Comparison of ENCODE assay signal across 28 cellular contexts in genomic region chr17:17468217-17469010, GRCh38. TPM values are rescaled to one million over a fixed set of nuclear protein-coding genes. Genes with fewer than 3 reads are reported as not detected.
DNase-seq lines count a peak whose midpoint lies in the region; ATAC-seq and TF ChIP-seq lines count a peak whose summit lies in the region.
"Had no signal": no experiment of that assay in that cellular context is flagged by ENCODE, and none has a peak within 500 bp of the region (broad histone marks: within the 10 kb centered on the region; RNA-seq: fewer than 3 reads in every experiment).

No MANE protein-coding gene starts in this region.

- H3K36me3 ChIP-seq in left ventricle myocardium inferior = no peaks in the 10 kb centered on the region
- H3K36me3 ChIP-seq in colonic mucosa = no peaks in the 10 kb centered on the region
- H3K36me3 ChIP-seq: breast epithelium, lower lobe of right lung, thyroid gland had no signal

- no peak overlapping the region for H3K27ac Mint-ChIP-seq in stimulated activated memory B cell treated with anti-CD40 and anti-IgM and Interleukin-4, amounts not matched to agents 10 μg/mL and 1 μg/mL and 100 μg/mL, for 72 hours
- H3K27ac Mint-ChIP-seq: activated CD4-positive, alpha-beta memory T cell treated with anti-CD3 and anti-CD28 coated beads for 36 hours; activated naive CD4-positive, alpha-beta T cell treated with anti-CD3 and anti-CD28 coated beads, Interleukin-2, amount 10 ng/mL, durations not matched to agents 7 days and 5 days; CD4-positive, CD25-positive, alpha-beta regulatory T cell; nephron progenitor cell; T-helper 17 cell had no signal

- intact Hi-C loops in Right ventricle myocardium inferior (cut with DNase I) = no loop called here
- intact Hi-C loops in left ventricle myocardium inferior (cut with micrococcal nuclease) = no loop called here
- intact Hi-C loops in colonic mucosa (cut with DNase I) = no loop called here

- H3K27me3 Mint-ChIP-seq in stimulated activated memory B cell treated with anti-CD40 and anti-IgM and Interleukin-4, amounts not matched to agents 10 μg/mL and 1 μg/mL and 100 μg/mL, for 72 hours = peaks cover 73% of the 10 kb centered on the region

- H3K27me3 ChIP-seq in left ventricle myocardium inferior (ENCODE audit: low read depth) (peaks cover 12% of the 10 kb centered on the region), colonic mucosa (no peaks in the 10 kb centered on the region)
- H3K27me3 ChIP-seq: breast epithelium, thyroid gland had no signal

- TF ChIP-seq CTCF in left ventricle myocardium inferior (IDR thresholded peaks at IDR 0.05; ENCODE audit: borderline replicate concordance) (no peak), colonic mucosa (IDR thresholded peaks at IDR 0.05) (no peak)

- DNase-seq in Right ventricle myocardium inferior (ENCODE audit: missing footprints) = peak; percentile 54
- no peak for DNase-seq in left ventricle myocardium inferior
- no peak for DNase-seq in colonic mucosa
- DNase-seq in medulla oblongata (ENCODE audit: extremely low spot score) = peak; percentile 60
- DNase-seq: activated CD4-positive, alpha-beta memory T cell treated with anti-CD3 and anti-CD28 coated beads for 36 hours; activated CD8-positive, alpha-beta memory T cell treated with anti-CD3 and anti-CD28 coated beads, Interleukin-2, amount 50 U/mL, for 48 hours; activated naive CD4-positive, alpha-beta T cell treated with anti-CD3 and anti-CD28 coated beads, Interleukin-2, amount 10 ng/mL, durations not matched to agents 7 days and 5 days; CD4-positive, CD25-positive, alpha-beta regulatory T cell; erythroblast; kidney; lower lobe of right lung; NCI-H1092; NCI-H1694 treated with DMSO at 0.1 percent for 48 hours; nephron progenitor cell; retina; stimulated activated CD4-positive, alpha-beta T cell treated with anti-CD3 and anti-CD28 coated beads, Interleukin-2, amount 100 ng/mL, for 24 hours; stimulated activated naive CD8-positive, alpha-beta T cell treated with anti-CD3 and anti-CD28 coated beads, Interleukin-15, amount 100 ng/mL, for 72 hours; T-helper 17 cell; thyroid gland had no signal

- H3K4me1 ChIP-seq in left ventricle myocardium inferior (peaks cover 11% of the 10 kb centered on the region), colonic mucosa (peaks cover 5% of the 10 kb centered on the region)
- H3K4me1 ChIP-seq: lower lobe of right lung, thyroid gland had no signal

- no peak overlapping the region for H3K27ac ChIP-seq in left ventricle myocardium inferior (replicated peaks)
- H3K27ac ChIP-seq in colonic mucosa = peak overlapping the region; percentile 30
- H3K27ac ChIP-seq in temporal lobe (ENCODE audit: low read depth, low read length) = peak overlapping the region; percentile 52
- H3K27ac ChIP-seq: A549, breast epithelium, lower lobe of right lung, thyroid gland had no signal

- no peaks in the 10 kb centered on the region for H3K4me1 Mint-ChIP-seq in stimulated activated memory B cell treated with anti-CD40 and anti-IgM and Interleukin-4, amounts not matched to agents 10 μg/mL and 1 μg/mL and 100 μg/mL, for 72 hours
- H3K4me1 Mint-ChIP-seq: activated naive CD4-positive, alpha-beta T cell treated with anti-CD3 and anti-CD28 coated beads, Interleukin-2, amount 10 ng/mL, durations not matched to agents 7 days and 5 days; CD4-positive, CD25-positive, alpha-beta regulatory T cell; T-helper 17 cell had no signal

- H3K4me3 Mint-ChIP-seq in stimulated activated memory B cell treated with anti-CD40 and anti-IgM and Interleukin-4, amounts not matched to agents 10 μg/mL and 1 μg/mL and 100 μg/mL, for 72 hours = no peak overlapping the region
- H3K4me3 Mint-ChIP-seq: activated CD4-positive, alpha-beta memory T cell treated with anti-CD3 and anti-CD28 coated beads for 36 hours; activated naive CD4-positive, alpha-beta T cell treated with anti-CD3 and anti-CD28 coated beads, Interleukin-2, amount 10 ng/mL, durations not matched to agents 7 days and 5 days; CD4-positive, CD25-positive, alpha-beta regulatory T cell; nephron progenitor cell; stimulated activated naive CD8-positive, alpha-beta T cell treated with anti-CD3 and anti-CD28 coated beads, Interleukin-15, amount 100 ng/mL, for 72 hours; T-helper 17 cell had no signal

- peak; percentile 67 for ATAC-seq in Right ventricle myocardium inferior
- ATAC-seq in stimulated activated memory B cell treated with anti-CD40 and anti-IgM and Interleukin-4, amounts not matched to agents 10 μg/mL and 1 μg/mL and 100 μg/mL, for 72 hours = no peak
- ATAC-seq in GM19397 (IDR thresholded peaks at IDR 0.05; ENCODE audit: unreplicated experiment) = no peak
- no peak for ATAC-seq in GM18502 (IDR thresholded peaks at IDR 0.05; ENCODE audit: poor library complexity, unreplicated experiment)
- ATAC-seq: activated CD4-positive, CD25-positive, alpha-beta regulatory T cell treated with anti-CD3 and anti-CD28 coated beads, Interleukin-2, amount 50 U/mL, for 24 hours; K562; lower lobe of right lung; stimulated activated naive CD8-positive, alpha-beta T cell treated with anti-CD3 and anti-CD28 coated beads, Interleukin-15, amount 100 ng/mL, for 72 hours; T-helper 17 cell had no signal

- H3K9me3 Mint-ChIP-seq in stimulated activated memory B cell treated with anti-CD40 and anti-IgM and Interleukin-4, amounts not matched to agents 10 μg/mL and 1 μg/mL and 100 μg/mL, for 72 hours = peaks cover 3% of the 10 kb centered on the region
- H3K9me3 Mint-ChIP-seq: activated CD4-positive, alpha-beta memory T cell treated with anti-CD3 and anti-CD28 coated beads for 36 hours; activated naive CD4-positive, alpha-beta T cell treated with anti-CD3 and anti-CD28 coated beads, Interleukin-2, amount 10 ng/mL, durations not matched to agents 7 days and 5 days; nephron progenitor cell; stimulated activated naive CD8-positive, alpha-beta T cell treated with anti-CD3 and anti-CD28 coated beads, Interleukin-15, amount 100 ng/mL, for 72 hours had no signal

- H3K9ac ChIP-seq in colonic mucosa (ENCODE audit: low read depth in 2 of 2, low read length in 2 of 2) = no peak overlapping the region

- no peaks in the 10 kb centered on the region for H3K9me3 ChIP-seq in left ventricle myocardium inferior (replicated peaks)
- no peaks in the 10 kb centered on the region for H3K9me3 ChIP-seq in colonic mucosa
- H3K9me3 ChIP-seq: A549, breast epithelium, lower lobe of right lung, thyroid gland had no signal

- H3K36me3 Mint-ChIP-seq in stimulated activated memory B cell treated with anti-CD40 and anti-IgM and Interleukin-4, amounts not matched to agents 10 μg/mL and 1 μg/mL and 100 μg/mL, for 72 hours = no peaks in the 10 kb centered on the region
- H3K36me3 Mint-ChIP-seq: activated CD4-positive, alpha-beta memory T cell treated with anti-CD3 and anti-CD28 coated beads for 36 hours; activated naive CD4-positive, alpha-beta T cell treated with anti-CD3 and anti-CD28 coated beads, Interleukin-2, amount 10 ng/mL, durations not matched to agents 7 days and 5 days; CD4-positive, CD25-positive, alpha-beta regulatory T cell had no signal

- no peak overlapping the region for H3K4me3 ChIP-seq in left ventricle myocardium inferior
- H3K4me3 ChIP-seq in colonic mucosa = no peak overlapping the region
- H3K4me3 ChIP-seq: A549, breast epithelium, K562, lower lobe of right lung, smooth muscle cell, thyroid gland had no signal

RNA-seq across cellular contexts. Expression of gene MED9, which starts 8.4 kb away (rescaled TPM):
- total RNA-seq in Right ventricle myocardium inferior = 40.4 TPM
- 34.1 TPM for total RNA-seq in left ventricle myocardium inferior
- 10 to 100 TPM; 15.3 to 23.8 TPM for total RNA-seq in colonic mucosa
- 10.8 TPM for total RNA-seq in temporal lobe

RNA-seq across cellular contexts. Expression of gene RASD1, which starts 27.8 kb away (rescaled TPM):
- total RNA-seq in Right ventricle myocardium inferior = 45.3 TPM
- total RNA-seq in left ventricle myocardium inferior = 25.4 TPM
- 10 to 100 TPM; 21.6 to 24.9 TPM for total RNA-seq in colonic mucosa
- 7.4 TPM for total RNA-seq in temporal lobe

Comparison
In these comparisons a context has a peak if more than half of its experiments do, and no peak if none do; other contexts are left out.
1. DNase-seq: peak in Right ventricle myocardium inferior (single experiment) and medulla oblongata (single experiment); none in left ventricle myocardium inferior (single experiment) and colonic mucosa (single experiment).